ENCODE assay signal across 1 cellular context in the genomic region with DNA sequence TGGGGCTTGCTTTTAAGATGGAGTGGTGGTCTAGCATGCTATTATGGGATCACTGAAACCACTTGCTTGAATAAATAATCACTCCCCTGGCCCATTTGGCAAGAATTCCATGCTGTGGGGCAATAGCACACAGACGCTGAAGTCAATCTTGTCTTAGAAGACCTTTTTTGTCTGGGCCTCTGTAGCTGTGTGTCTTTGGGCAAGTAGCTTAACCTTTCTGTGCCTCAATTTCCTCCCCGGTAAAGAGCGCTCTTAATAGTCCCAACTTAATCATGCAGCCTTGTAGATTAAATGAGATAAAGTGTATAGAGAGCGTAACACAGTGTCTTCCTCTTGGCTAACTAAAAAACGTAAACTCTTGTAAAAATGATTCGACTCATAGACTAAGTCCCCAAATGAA.
TF ChIP-seq lines count a peak whose summit lies in the region.

No MANE protein-coding gene starts in this region.

TF ChIP-seq in K562, 482 proteins besides CTCF, POLR2A, EP300 and RAD21 (continued from another document):
- TF ChIP-seq ZNF3 (CRISPR knock-in tag; IDR thresholded peaks at IDR 0.05) (no peak), TAL1 (IDR thresholded peaks at IDR 0.05) (no peak), MYNN (IDR thresholded peaks at IDR 0.05) (no peak), MYNN (CRISPR knock-in tag; IDR thresholded peaks at IDR 0.05) (no peak), FOXA3 (CRISPR knock-in tag; conservative IDR thresholded peaks at IDR 0.05 in 1 of 2, IDR thresholded peaks at IDR 0.05 in 1 of 2) (no peak), SMARCE1 (IDR thresholded peaks at IDR 0.05) (no peak), DPF2 (IDR thresholded peaks at IDR 0.05) (no peak), NFATC3 (IDR thresholded peaks at IDR 0.05) (no peak), WHSC1 (IDR thresholded peaks at IDR 0.05; ENCODE audit: low read length) (no peak)
